In the genomic region with DNA sequence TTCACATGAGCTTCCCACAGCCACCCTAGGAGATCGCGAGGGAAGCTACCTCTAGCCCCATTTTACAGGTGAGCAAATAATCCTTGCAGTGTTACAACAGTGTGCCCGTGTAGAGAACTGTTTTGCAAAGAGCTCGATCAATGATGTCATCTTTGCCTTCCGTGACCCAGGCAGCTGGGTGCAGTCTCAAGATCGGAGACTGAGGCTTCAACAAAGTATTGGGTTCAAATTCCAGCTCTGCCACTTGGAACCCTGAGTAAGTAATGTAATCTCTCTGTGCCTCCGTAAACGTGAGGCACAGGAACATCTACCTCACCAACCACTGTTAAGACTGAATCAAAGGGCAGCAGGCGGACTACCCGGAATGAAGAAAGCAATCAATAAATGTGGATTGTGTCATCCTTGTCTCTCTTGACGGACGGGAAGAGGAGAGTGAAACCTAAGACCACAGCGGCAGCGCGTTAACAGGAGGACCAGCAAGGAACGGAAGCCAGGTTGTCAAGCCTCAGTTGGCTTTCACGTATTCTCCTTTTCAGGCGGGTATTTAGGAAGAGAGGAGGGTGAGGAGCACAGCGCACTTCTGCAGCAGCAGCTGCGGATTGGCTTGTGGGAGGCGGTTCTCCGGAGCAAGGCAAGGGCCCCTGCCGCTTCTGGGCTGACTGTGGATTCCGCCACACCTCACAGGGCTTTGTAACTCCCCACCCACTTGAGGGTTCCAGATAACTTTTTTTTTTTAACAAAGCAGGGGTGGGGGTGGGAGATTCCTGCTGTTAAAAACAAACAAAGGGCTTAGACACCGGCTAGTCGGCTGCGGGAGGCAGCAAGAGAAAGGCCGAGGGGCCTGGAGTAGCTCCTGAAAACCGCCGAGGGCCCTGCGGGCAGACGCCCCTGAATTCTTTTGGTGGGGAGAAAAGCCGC, we compare ENCODE assay signal across 8 cellular contexts. TPM values are rescaled to one million over a fixed set of nuclear protein-coding genes. Genes with fewer than 3 reads are reported as not detected.
A peak's percentile ranks its signal among the peaks of the same experiment; 100 is the strongest.
DNase-seq lines count a peak whose midpoint lies in the region; ATAC-seq, FAIRE-seq and TF ChIP-seq lines count a peak whose summit lies in the region.

No MANE protein-coding gene starts in this region.

- BruUV-seq in Panc1 (replicated peaks; lab: Mats Ljungman, UMichigan) = no TSS peak

- in situ Hi-C loops in Panc1 (cut with HindIII; ENCODE audit: low pct_unique_long_range_greater_than_20kb, low sequenced_read_pairs) = no loop called here

- H3K4me2 ChIP-seq in H1 (ENCODE audit: insufficient read depth in 1 of 2, low read depth in 2 of 2, low read length in 2 of 2) = peak overlapping the region; percentile 96 to 98

- no peak overlapping the region for H2BK15ac ChIP-seq in H1 (ENCODE audit: low read length)

- H3K27ac ChIP-seq in Panc1 (ENCODE audit: low read length) (peak overlapping the region; percentile 100), H1 (ENCODE audit: low read depth, low read length) (no peak overlapping the region)

- peaks cover 12% of the 10 kb centered on the region for H3K36me3 ChIP-seq in Panc1 (ENCODE audit: control insufficient read depth, insufficient read depth, low read length)
- no peaks in the 10 kb centered on the region for H3K36me3 ChIP-seq in H1 (ENCODE audit: control insufficient read depth in 2 of 4, insufficient read depth in 4 of 4, low read length in 3 of 4)
- H3K36me3 ChIP-seq in neuron (ENCODE audit: insufficient read depth, low read length) = no peaks in the 10 kb centered on the region

- H3K14ac ChIP-seq in H1 (ENCODE audit: insufficient read length) = no peak overlapping the region

- no peak overlapping the region for H3K4ac ChIP-seq in H1 (replicated peaks; ENCODE audit: insufficient read length, low read depth, low read length)

- peak; percentile 5; the same call in 1 of the 2 replicates for ATAC-seq in Panc1
- no peak for ATAC-seq in HG03097 (IDR thresholded peaks at IDR 0.05; ENCODE audit: low FRiP score, unreplicated experiment)

- H3K79me1 ChIP-seq in H1 (ENCODE audit: low read depth, low read length) = no peaks in the 10 kb centered on the region

- H3K9me3 ChIP-seq in Panc1 (ENCODE audit: control insufficient read depth, insufficient read depth, low read depth, low read length) (no peaks in the 10 kb centered on the region), H1 (ENCODE audit: insufficient read depth in 2 of 2, low read depth in 1 of 2, low read length in 1 of 2) (no peaks in the 10 kb centered on the region), neuron (ENCODE audit: low read length) (no peaks in the 10 kb centered on the region)

- TF ChIP-seq RAD21 in H1 (IDR thresholded peaks at IDR 0.05 in 1 of 2, conservative IDR thresholded peaks at IDR 0.05 in 1 of 2; ENCODE audit: low read depth in 2 of 2, low read length in 2 of 2) = peak in 1 of 2 experiments; percentile 4; a peak in 2 of 4 replicates

- CTCF ChIA-PET in Panc1 (lab: Charles Lee) (interaction anchor here (0.8 kb wide), 1 partner anchor 14 kb away, joined by 3 read pairs; no protein-coding TSS in a partner anchor), H1 (lab: Charles Lee; ENCODE audit: partially characterized antibody) (interaction anchor here (0.6 to 3.1 kb wide), 6 partner anchors 22 to 117 kb away, joined by 3 to 7 read pairs (median 4); no protein-coding TSS in a partner anchor)

- no peak overlapping the region for H3K23ac ChIP-seq in H1 (ENCODE audit: insufficient read length)

- H2BK12ac ChIP-seq in H1 (ENCODE audit: low read depth, low read length) = peak overlapping the region; percentile 51; the same call in 1 of the 2 replicates

- peaks cover 6 to 10% of the 10 kb centered on the region in 2 experiments for H4K20me1 ChIP-seq in H1 (replicated peaks in 1 of 2; ENCODE audit: control insufficient read depth in 1 of 2, insufficient read depth in 2 of 2, low read length in 2 of 2)

- TF ChIP-seq POLR2A in H1 (IDR thresholded peaks at IDR 0.05; ENCODE audit: control extremely low read depth in 1 of 2, low read depth in 2 of 2, low read length in 2 of 2) = peak in 1 of 2 experiments; percentile 34; a peak in 2 of 3 replicates

- peaks cover 0 to 9% of the 10 kb centered on the region in 2 experiments; a peak in 2 of 4 replicates for H3K79me2 ChIP-seq in H1 (ENCODE audit: control insufficient read depth in 1 of 2, insufficient read depth in 2 of 2, low read length in 2 of 2)

- H2AK5ac ChIP-seq in H1 (ENCODE audit: low read depth, low read length) = no peak overlapping the region; the same call in 1 of the 2 replicates

- no peak overlapping the region for H4K91ac ChIP-seq in H1 (replicated peaks; ENCODE audit: insufficient read length, low read length)

- H2BK120ac ChIP-seq in H1 (replicated peaks; ENCODE audit: low read depth, low read length) = no peak overlapping the region

- H2BK5ac ChIP-seq in H1 (ENCODE audit: low read depth, low read length) = no peak overlapping the region

- H4K5ac ChIP-seq in H1 (ENCODE audit: insufficient read length, low read depth, low read length) = no peak overlapping the region

- peak overlapping the region in 2 of 4 experiments; percentile 1 to 25; a peak in 2 of 7 replicates for H3K9ac ChIP-seq in H1 (replicated peaks in 1 of 4; ENCODE audit: extremely low read depth in 1 of 4, low read depth in 3 of 4, low read length in 3 of 4)

- intact Hi-C loops in Panc1 (cut with micrococcal nuclease; ENCODE audit: unreplicated experiment) = loop anchor here (2.0 kb wide), 1 partner anchor 117 kb away; no protein-coding TSS in a partner anchor

- H4K8ac ChIP-seq in H1 (ENCODE audit: extremely low read depth, insufficient read depth, low read length) = no peak overlapping the region

- H2AFZ ChIP-seq in H1 (ENCODE audit: low read length) = peak overlapping the region; percentile 6; the same call in 1 of the 2 replicates
- H2AFZ ChIP-seq in neuron (ENCODE audit: low read depth, low read length) = peak overlapping the region; percentile 31

- no peak for TF ChIP-seq EP300 in H1 (IDR thresholded peaks at IDR 0.05; ENCODE audit: borderline replicate concordance in 1 of 2, low read depth in 2 of 2, low read length in 2 of 2)

- POLR2A ChIA-PET in Panc1 (lab: Charles Lee) = interaction anchor here (0.6 to 0.7 kb wide), 2 partner anchors 45 to 46 kb away, joined by 3 read pairs; no protein-coding TSS in a partner anchor
- POLR2A ChIA-PET in H1 (lab: Charles Lee; ENCODE audit: partially characterized antibody) = interaction anchor here (0.8 to 3.5 kb wide), 20 partner anchors 8 to 359 kb away, joined by 3 to 21 read pairs (median 6); no protein-coding TSS in a partner anchor

- peak; percentile 57 for DNase-seq in GM19240 (ENCODE audit: insufficient read length, low spot score)
- no peak for DNase-seq in Panc1 (ENCODE audit: low read depth, low spot score)
- peak; percentile 73 to 77 for DNase-seq in H1 (ENCODE audit: low read depth in 1 of 2, low spot score in 2 of 2)
- no peak for DNase-seq in hepatic stellate cell (ENCODE audit: low spot score)
- DNase-seq in mesenteric fat pad (ENCODE audit: low spot score) = no peak
- no peak for DNase-seq in A172 (ENCODE audit: low spot score)

- peak overlapping the region; percentile 0; the same call in 1 of the 2 replicates for H3K18ac ChIP-seq in H1 (ENCODE audit: extremely low read depth, low read length)

- H3K56ac ChIP-seq in H1 (replicated peaks; ENCODE audit: insufficient read length, low read depth, low read length) = no peak overlapping the region

- TF ChIP-seq CTCF in Panc1 (IDR thresholded peaks at IDR 0.05) = no peak
- TF ChIP-seq CTCF in H1 (IDR thresholded peaks at IDR 0.05; ENCODE audit: control extremely low read depth in 1 of 3, insufficient read depth in 1 of 3, low read depth in 1 of 3, low read length in 3 of 3) = no peak

- peak overlapping the region; percentile 0; the same call in 1 of the 2 replicates for H2BK20ac ChIP-seq in H1 (ENCODE audit: low read length)

- H3K23me2 ChIP-seq in H1 (ENCODE audit: low read depth, low read length) = peaks cover 24% of the 10 kb centered on the region

- H3K4me1 ChIP-seq in Panc1 (ENCODE audit: control insufficient read depth, insufficient read depth, low read length) (peaks cover 38% of the 10 kb centered on the region), H1 (replicated peaks in 1 of 4; ENCODE audit: control insufficient read depth in 3 of 4, insufficient read depth in 4 of 4, low read length in 3 of 4) (peaks cover 8 to 26% (median 13%) of the 10 kb centered on the region in 4 experiments), neuron (ENCODE audit: insufficient read depth, low read length) (peaks cover 30% of the 10 kb centered on the region)

- H3K4me3 ChIP-seq in Panc1 (ENCODE audit: low read depth in 2 of 2, low read length in 2 of 2) (peak overlapping the region; percentile 67 to 93), H1 (ENCODE audit: extremely low read depth in 1 of 4, insufficient read depth in 2 of 4, low read depth in 3 of 4, low read length in 4 of 4) (peak overlapping the region; percentile 77 to 94 (median 80); a peak in 7 of 8 replicates), neuron (ENCODE audit: low read length) (peak overlapping the region; percentile 94)

- FAIRE-seq in H1 (lab: Jason Lieb, UNC) = no peak

- 5% methylated on average over 32 of the region's 33 CpGs; no CpG with 5 or more reads in 1 of the 2 experiments for WGBS in H1 (ENCODE audit: extremely low coverage in 1 of 2, insufficient coverage in 1 of 2, insufficient read length in 1 of 2, insufficient replicate concordance in 2 of 2, low coverage in 1 of 2, low lambda C conversion rate in 2 of 2, missing lambda C conversion rate in 1 of 2), 2 experiments

- no peaks in the 10 kb centered on the region for H3K27me3 ChIP-seq in Panc1 (ENCODE audit: control insufficient read depth, insufficient read depth, low read length)
- peaks cover 8 to 47% (median 35%) of the 10 kb centered on the region in 4 experiments for H3K27me3 ChIP-seq in H1 (replicated peaks in 1 of 4; ENCODE audit: control insufficient read depth in 3 of 4, extremely low read depth in 1 of 4, insufficient read depth in 3 of 4, low read length in 3 of 4)
- no peaks in the 10 kb centered on the region for H3K27me3 ChIP-seq in neuron (ENCODE audit: insufficient read depth, low read length)

TF ChIP-seq in H1, 55 proteins besides CTCF, POLR2A, EP300 and RAD21 (continues in another document):
- TF ChIP-seq PHF8 (conservative IDR thresholded peaks at IDR 0.05; ENCODE audit: low read depth, low read length) (no peak), SIN3A (conservative IDR thresholded peaks at IDR 0.05 in 1 of 2, IDR thresholded peaks at IDR 0.05 in 1 of 2; ENCODE audit: low read depth in 1 of 2, low read length in 2 of 2) (no peak)

RNA-seq across cellular contexts. Expression of gene SMAD3, which starts 1.5 kb away (rescaled TPM):
- total RNA-seq in Panc1 (2021; ENCODE audit: unreplicated experiment) (394 TPM), mesenteric fat pad (71.9 TPM)
- polyA plus RNA-seq in Panc1 (2012; ENCODE audit: insufficient read length) = 255 TPM
- 11.1 and 12.4 TPM in 2 replicates for total RNA-seq in H1 (2021; fragmentation: NEBNext Ultra II Directional; extraction: Animal tissue kit (Norgen Biotek cat#: 25700))
- 10.1 and 17.3 TPM in 2 replicates for polyA plus RNA-seq in H1 (2011; rRNA removed)
- polyA plus RNA-seq in H1 (2011; cell fraction: cytosol; rRNA removed) = 9.1 TPM
- polyA plus RNA-seq in H1 (2011; cell fraction: nucleus; rRNA removed) = 41.6 TPM
- 7.8 to 10.4 TPM (median 8.7 TPM) in 4 replicates for polyA plus RNA-seq in H1 (2012, experiment 1 of 2)
- polyA plus RNA-seq in H1 (2012, experiment 2 of 2) = 5.0 TPM
- polyA plus RNA-seq in H1 (2013, experiment 1 of 2) = 13.2 TPM
- 11.1 TPM for polyA plus RNA-seq in H1 (2013, experiment 2 of 2)
- polyA minus RNA-seq in H1 (2011; rRNA and poly(A)+ RNA removed) = 16.5 and 18.3 TPM in 2 replicates
- 12.3 TPM for polyA minus RNA-seq in H1 (2011; cell fraction: cytosol; rRNA and poly(A)+ RNA removed)
- 14.3 TPM for polyA minus RNA-seq in H1 (2011; cell fraction: nucleus; rRNA and poly(A)+ RNA removed)
- total RNA-seq in A172 (2014; rRNA removed; shearing (Covaris generic)) = 5.2 and 7.2 TPM in 2 replicates

Comparison
In these comparisons a context has a peak if more than half of its experiments do, and no peak if none do; other contexts are left out.
1. DNase-seq: peak in GM19240 (single experiment) and H1 (2 of 2); none in Panc1 (single experiment), hepatic stellate cell (single experiment), mesenteric fat pad (single experiment) and A172 (single experiment).
2. Peak in every context shown above with its lines, with median percentiles within 50 percentile points of each other: H3K4me3 ChIP-seq.